ENCODE assay signal across 16 cellular contexts in the genomic region with DNA sequence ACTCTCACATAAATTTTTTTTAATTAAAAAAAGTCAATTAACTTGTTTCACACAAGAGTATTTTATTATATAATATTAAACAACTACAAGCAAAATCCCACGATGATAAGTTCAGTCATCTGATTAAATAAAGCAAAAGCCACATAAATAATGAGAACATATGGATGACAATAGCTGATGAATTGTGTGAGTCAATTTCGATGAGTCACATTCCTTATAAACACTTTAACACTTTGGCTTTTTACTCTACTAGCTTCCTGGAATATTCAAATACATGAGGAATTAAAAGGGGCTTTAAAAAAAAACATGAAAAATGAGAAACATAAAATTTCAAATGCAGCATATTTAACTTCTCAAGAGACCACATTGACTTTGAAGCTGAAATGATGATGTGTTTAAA.
DNase-seq lines count a peak whose midpoint lies in the region; ATAC-seq, FAIRE-seq and TF ChIP-seq lines count a peak whose summit lies in the region.
"Had no signal": no experiment of that assay in that cellular context is flagged by ENCODE, and none has a peak within 500 bp of the region (broad histone marks: within the 10 kb centered on the region; RNA-seq: fewer than 3 reads in every experiment).

No MANE protein-coding gene starts in this region.

- H3K27me3 ChIP-seq in RWPE2 (ENCODE audit: insufficient read depth, poor library complexity, severe bottlenecking): no peaks in the 10 kb centered on the region
- H3K27me3 ChIP-seq: gastroesophageal sphincter, Peyer's patch had no signal

- FAIRE-seq in urothelium cell line (lab: Jason Lieb, UNC): no peak
- FAIRE-seq: A204.1 had no signal

- H3K27ac ChIP-seq in RWPE2 (ENCODE audit: poor library complexity, severe bottlenecking): no peak overlapping the region
- H3K27ac ChIP-seq: coronary artery, gastroesophageal sphincter, Peyer's patch had no signal

- peak overlapping the region; percentile 32 for H3K27ac Mint-ChIP-seq in activated T-cell treated with anti-CD3 and anti-CD28 coated beads, Interleukin-2, amount 50 U/mL, for 24 hours
- no peak overlapping the region for H3K27ac Mint-ChIP-seq in activated T-cell treated with anti-CD3 and anti-CD28 coated beads, Interleukin-2, amount 50 U/mL, for 72 hours
- H3K27ac Mint-ChIP-seq: activated CD4-positive, alpha-beta memory T cell treated with anti-CD3 and anti-CD28 coated beads, Interleukin-2, amount 10 ng/mL, durations not matched to agents 7 days and 5 days; activated naive CD4-positive, alpha-beta T cell treated with anti-CD3 and anti-CD28 coated beads, Interleukin-2, amount 10 ng/mL, durations not matched to agents 7 days and 5 days had no signal

- no peaks in the 10 kb centered on the region for H3K36me3 Mint-ChIP-seq in activated T-cell treated with anti-CD3 and anti-CD28 coated beads, Interleukin-2, amount 50 U/mL, for 24 hours (ENCODE audit: low read depth)
- peaks cover 1 to 6% of the 10 kb centered on the region in 2 donors for H3K36me3 Mint-ChIP-seq in activated T-cell treated with anti-CD3 and anti-CD28 coated beads, Interleukin-2, amount 50 U/mL, for 72 hours (ENCODE audit: insufficient read depth in 2 of 2)
- H3K36me3 Mint-ChIP-seq: activated naive CD4-positive, alpha-beta T cell treated with anti-CD3 and anti-CD28 coated beads, Interleukin-2, amount 10 ng/mL, durations not matched to agents 7 days and 5 days had no signal

- peaks cover 25% of the 10 kb centered on the region for H3K27me3 Mint-ChIP-seq in activated T-cell treated with anti-CD3 and anti-CD28 coated beads, Interleukin-2, amount 50 U/mL, for 24 hours
- peaks cover 15% of the 10 kb centered on the region for H3K27me3 Mint-ChIP-seq in activated T-cell treated with anti-CD3 and anti-CD28 coated beads, Interleukin-2, amount 50 U/mL, for 72 hours (ENCODE audit: low read depth)
- H3K27me3 Mint-ChIP-seq: activated naive CD4-positive, alpha-beta T cell treated with anti-CD3 and anti-CD28 coated beads, Interleukin-2, amount 10 ng/mL, durations not matched to agents 7 days and 5 days had no signal

- no peak for DNase-seq in activated T-cell treated with anti-CD3 and anti-CD28 coated beads, Interleukin-2, amount 50 U/mL, for 24 hours
- DNase-seq in activated T-cell treated with anti-CD3 and anti-CD28 coated beads, Interleukin-2, amount 50 U/mL, for 72 hours: no peak
- DNase-seq in RWPE2 (ENCODE audit: low spot score) (no peak), fibroblast of mammary gland (ENCODE audit: low read depth) (peak; percentile 85), urothelium cell line (ENCODE audit: low spot score) (no peak), NCI-H1417 treated with DMSO at 0.1 percent for 48 hours (lab: John Stamatoyannopoulos, UW) (no peak), AG20443 (ENCODE audit: low spot score) (no peak), NCI-H1105 treated with DMSO at 0.1 percent for 48 hours (lab: John Stamatoyannopoulos, UW) (no peak)
- DNase-seq: activated CD4-positive, alpha-beta memory T cell treated with anti-CD3 and anti-CD28 coated beads, Interleukin-2, amount 10 ng/mL, durations not matched to agents 7 days and 5 days; activated naive CD4-positive, alpha-beta T cell treated with anti-CD3 and anti-CD28 coated beads, Interleukin-2, amount 10 ng/mL, durations not matched to agents 7 days and 5 days; NCI-H1048; Peyer's patch had no signal

- H3K9me3 Mint-ChIP-seq in activated T-cell treated with anti-CD3 and anti-CD28 coated beads, Interleukin-2, amount 50 U/mL, for 24 hours: peaks cover 2% of the 10 kb centered on the region
- H3K9me3 Mint-ChIP-seq in activated T-cell treated with anti-CD3 and anti-CD28 coated beads, Interleukin-2, amount 50 U/mL, for 72 hours: no peaks in the 10 kb centered on the region
- H3K9me3 Mint-ChIP-seq: activated CD4-positive, alpha-beta memory T cell treated with anti-CD3 and anti-CD28 coated beads, Interleukin-2, amount 10 ng/mL, durations not matched to agents 7 days and 5 days; activated naive CD4-positive, alpha-beta T cell treated with anti-CD3 and anti-CD28 coated beads, Interleukin-2, amount 10 ng/mL, durations not matched to agents 7 days and 5 days had no signal

- no peak for ATAC-seq in activated T-cell treated with anti-CD3 and anti-CD28 coated beads, Interleukin-2, amount 50 U/mL, for 72 hours (replicated peaks in 1 of 2)
- 0 out of 3 replicates have a peak, but pooled peaks have one; percentile 45 for ATAC-seq in RWPE2 (ENCODE audit: low read depth)
- ATAC-seq: gastroesophageal sphincter had no signal

- H3K4me1 ChIP-seq in RWPE2 (ENCODE audit: insufficient read depth, poor library complexity, severe bottlenecking): no peaks in the 10 kb centered on the region
- H3K4me1 ChIP-seq: gastroesophageal sphincter, Peyer's patch had no signal

- H3K4me3 ChIP-seq in RWPE2 (ENCODE audit: severe bottlenecking) (no peak overlapping the region), fibroblast of mammary gland (ENCODE audit: control insufficient read depth, low read depth, low read length) (no peak overlapping the region)
- H3K4me3 ChIP-seq: coronary artery, gastroesophageal sphincter, Peyer's patch had no signal

- H3K36me3 ChIP-seq in RWPE2 (ENCODE audit: low read depth): no peaks in the 10 kb centered on the region
- H3K36me3 ChIP-seq: gastroesophageal sphincter, Peyer's patch had no signal

- H3K4me1 Mint-ChIP-seq in activated T-cell treated with anti-CD3 and anti-CD28 coated beads, Interleukin-2, amount 50 U/mL, for 24 hours (ENCODE audit: low read depth): peaks cover 34% of the 10 kb centered on the region
- H3K4me1 Mint-ChIP-seq in activated T-cell treated with anti-CD3 and anti-CD28 coated beads, Interleukin-2, amount 50 U/mL, for 72 hours (ENCODE audit: low read depth): peaks cover 30% of the 10 kb centered on the region
- H3K4me1 Mint-ChIP-seq: activated naive CD4-positive, alpha-beta T cell treated with anti-CD3 and anti-CD28 coated beads, Interleukin-2, amount 10 ng/mL, durations not matched to agents 7 days and 5 days had no signal

- TF ChIP-seq CTCF in RWPE2 (IDR thresholded peaks at IDR 0.05; ENCODE audit: poor library complexity, severe bottlenecking) (no peak), fibroblast of mammary gland (conservative IDR thresholded peaks at IDR 0.05; ENCODE audit: control insufficient read depth, insufficient read depth, low read depth, low read length) (no peak)

- H3K9me3 ChIP-seq in RWPE2 (ENCODE audit: severe bottlenecking): no peaks in the 10 kb centered on the region
- H3K9me3 ChIP-seq: gastroesophageal sphincter, Peyer's patch had no signal

- no peak overlapping the region for H3K4me3 Mint-ChIP-seq in activated T-cell treated with anti-CD3 and anti-CD28 coated beads, Interleukin-2, amount 50 U/mL, for 24 hours
- H3K4me3 Mint-ChIP-seq in activated T-cell treated with anti-CD3 and anti-CD28 coated beads, Interleukin-2, amount 50 U/mL, for 72 hours: no peak overlapping the region
- H3K4me3 Mint-ChIP-seq: activated CD4-positive, alpha-beta memory T cell treated with anti-CD3 and anti-CD28 coated beads, Interleukin-2, amount 10 ng/mL, durations not matched to agents 7 days and 5 days; activated naive CD4-positive, alpha-beta T cell treated with anti-CD3 and anti-CD28 coated beads, Interleukin-2, amount 10 ng/mL, durations not matched to agents 7 days and 5 days; neural crest cell had no signal
